1 cellular context compared by ENCODE assay signal in the genomic region with DNA sequence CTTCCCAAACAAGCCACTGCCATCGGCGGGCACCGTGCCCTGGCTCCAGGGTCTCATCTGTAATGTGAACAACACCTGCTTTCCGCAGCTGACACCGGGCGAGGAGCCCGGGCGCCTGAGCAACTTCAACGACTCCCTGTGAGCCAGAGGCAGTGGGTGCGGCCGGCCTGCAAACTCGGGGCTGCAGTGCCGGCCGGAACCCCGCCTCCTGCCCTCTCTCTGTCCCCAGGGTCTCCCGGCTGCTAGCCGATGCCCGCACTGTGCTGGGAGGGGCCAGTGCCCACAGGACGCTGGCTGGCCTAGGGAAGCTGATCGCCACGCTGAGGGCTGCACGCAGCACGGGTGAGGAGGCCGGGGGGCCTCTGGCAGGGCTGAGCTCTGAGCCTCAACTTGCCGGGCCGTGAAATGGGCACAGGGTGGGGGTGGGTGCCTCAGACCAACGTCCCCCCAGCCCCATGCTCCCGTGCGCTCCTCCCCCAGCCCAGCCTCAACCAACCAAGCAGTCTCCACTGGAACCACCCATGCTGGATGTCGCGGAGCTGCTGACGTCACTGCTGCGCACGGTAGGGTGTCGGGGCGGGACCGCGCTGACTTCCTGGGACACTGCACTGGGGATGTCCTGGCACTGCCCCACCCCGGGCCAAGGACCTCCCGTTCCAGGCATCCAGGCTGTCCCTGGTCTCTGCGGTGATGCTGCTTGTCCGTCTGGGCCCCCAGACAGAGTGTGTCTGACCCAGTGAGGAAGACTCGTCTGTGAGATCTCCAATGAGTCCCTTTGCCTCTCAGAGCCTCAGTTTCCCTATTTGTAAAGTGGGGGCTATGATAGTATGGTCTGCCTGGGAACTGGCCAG.
TF ChIP-seq lines count a peak whose summit lies in the region.

No MANE protein-coding gene starts in this region.

TF ChIP-seq in K562, 482 proteins besides CTCF, POLR2A, EP300 and RAD21 (continued from another document and continues in another):
- TF ChIP-seq, protein P1, sequence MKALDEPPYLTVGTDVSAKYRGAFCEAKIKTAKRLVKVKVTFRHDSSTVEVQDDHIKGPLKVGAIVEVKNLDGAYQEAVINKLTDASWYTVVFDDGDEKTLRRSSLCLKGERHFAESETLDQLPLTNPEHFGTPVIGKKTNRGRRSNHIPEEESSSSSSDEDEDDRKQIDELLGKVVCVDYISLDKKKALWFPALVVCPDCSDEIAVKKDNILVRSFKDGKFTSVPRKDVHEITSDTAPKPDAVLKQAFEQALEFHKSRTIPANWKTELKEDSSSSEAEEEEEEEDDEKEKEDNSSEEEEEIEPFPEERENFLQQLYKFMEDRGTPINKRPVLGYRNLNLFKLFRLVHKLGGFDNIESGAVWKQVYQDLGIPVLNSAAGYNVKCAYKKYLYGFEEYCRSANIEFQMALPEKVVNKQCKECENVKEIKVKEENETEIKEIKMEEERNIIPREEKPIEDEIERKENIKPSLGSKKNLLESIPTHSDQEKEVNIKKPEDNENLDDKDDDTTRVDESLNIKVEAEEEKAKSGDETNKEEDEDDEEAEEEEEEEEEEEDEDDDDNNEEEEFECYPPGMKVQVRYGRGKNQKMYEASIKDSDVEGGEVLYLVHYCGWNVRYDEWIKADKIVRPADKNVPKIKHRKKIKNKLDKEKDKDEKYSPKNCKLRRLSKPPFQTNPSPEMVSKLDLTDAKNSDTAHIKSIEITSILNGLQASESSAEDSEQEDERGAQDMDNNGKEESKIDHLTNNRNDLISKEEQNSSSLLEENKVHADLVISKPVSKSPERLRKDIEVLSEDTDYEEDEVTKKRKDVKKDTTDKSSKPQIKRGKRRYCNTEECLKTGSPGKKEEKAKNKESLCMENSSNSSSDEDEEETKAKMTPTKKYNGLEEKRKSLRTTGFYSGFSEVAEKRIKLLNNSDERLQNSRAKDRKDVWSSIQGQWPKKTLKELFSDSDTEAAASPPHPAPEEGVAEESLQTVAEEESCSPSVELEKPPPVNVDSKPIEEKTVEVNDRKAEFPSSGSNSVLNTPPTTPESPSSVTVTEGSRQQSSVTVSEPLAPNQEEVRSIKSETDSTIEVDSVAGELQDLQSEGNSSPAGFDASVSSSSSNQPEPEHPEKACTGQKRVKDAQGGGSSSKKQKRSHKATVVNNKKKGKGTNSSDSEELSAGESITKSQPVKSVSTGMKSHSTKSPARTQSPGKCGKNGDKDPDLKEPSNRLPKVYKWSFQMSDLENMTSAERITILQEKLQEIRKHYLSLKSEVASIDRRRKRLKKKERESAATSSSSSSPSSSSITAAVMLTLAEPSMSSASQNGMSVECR (CRISPR knock-in tag; IDR thresholded peaks at IDR 0.05) = peak; percentile 86; the same call in 1 of the 2 replicates
- TF ChIP-seq, protein P2, sequence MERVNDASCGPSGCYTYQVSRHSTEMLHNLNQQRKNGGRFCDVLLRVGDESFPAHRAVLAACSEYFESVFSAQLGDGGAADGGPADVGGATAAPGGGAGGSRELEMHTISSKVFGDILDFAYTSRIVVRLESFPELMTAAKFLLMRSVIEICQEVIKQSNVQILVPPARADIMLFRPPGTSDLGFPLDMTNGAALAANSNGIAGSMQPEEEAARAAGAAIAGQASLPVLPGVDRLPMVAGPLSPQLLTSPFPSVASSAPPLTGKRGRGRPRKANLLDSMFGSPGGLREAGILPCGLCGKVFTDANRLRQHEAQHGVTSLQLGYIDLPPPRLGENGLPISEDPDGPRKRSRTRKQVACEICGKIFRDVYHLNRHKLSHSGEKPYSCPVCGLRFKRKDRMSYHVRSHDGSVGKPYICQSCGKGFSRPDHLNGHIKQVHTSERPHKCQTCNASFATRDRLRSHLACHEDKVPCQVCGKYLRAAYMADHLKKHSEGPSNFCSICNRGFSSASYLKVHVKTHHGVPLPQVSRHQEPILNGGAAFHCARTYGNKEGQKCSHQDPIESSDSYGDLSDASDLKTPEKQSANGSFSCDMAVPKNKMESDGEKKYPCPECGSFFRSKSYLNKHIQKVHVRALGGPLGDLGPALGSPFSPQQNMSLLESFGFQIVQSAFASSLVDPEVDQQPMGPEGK (CRISPR knock-in tag; IDR thresholded peaks at IDR 0.05; ENCODE audit: borderline replicate concordance) = no peak
- TF ChIP-seq, protein P3, sequence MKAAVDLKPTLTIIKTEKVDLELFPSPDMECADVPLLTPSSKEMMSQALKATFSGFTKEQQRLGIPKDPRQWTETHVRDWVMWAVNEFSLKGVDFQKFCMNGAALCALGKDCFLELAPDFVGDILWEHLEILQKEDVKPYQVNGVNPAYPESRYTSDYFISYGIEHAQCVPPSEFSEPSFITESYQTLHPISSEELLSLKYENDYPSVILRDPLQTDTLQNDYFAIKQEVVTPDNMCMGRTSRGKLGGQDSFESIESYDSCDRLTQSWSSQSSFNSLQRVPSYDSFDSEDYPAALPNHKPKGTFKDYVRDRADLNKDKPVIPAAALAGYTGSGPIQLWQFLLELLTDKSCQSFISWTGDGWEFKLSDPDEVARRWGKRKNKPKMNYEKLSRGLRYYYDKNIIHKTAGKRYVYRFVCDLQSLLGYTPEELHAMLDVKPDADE (conservative IDR thresholded peaks at IDR 0.05; ENCODE audit: control insufficient read depth, low read depth, low read length) = peak; percentile 69; the same call in 1 of the 2 replicates
- no peak for TF ChIP-seq ZNF507 (tag; conservative IDR thresholded peaks at IDR 0.05)
- TF ChIP-seq ELF2 (CRISPR knock-in tag; IDR thresholded peaks at IDR 0.05) = 0 out of 2 replicates have a peak, but pooled peaks have one; percentile 12
- TF ChIP-seq PHF20 (IDR thresholded peaks at IDR 0.05; ENCODE audit: partially characterized antibody) = peak; percentile 84
- TF ChIP-seq, protein P4, sequence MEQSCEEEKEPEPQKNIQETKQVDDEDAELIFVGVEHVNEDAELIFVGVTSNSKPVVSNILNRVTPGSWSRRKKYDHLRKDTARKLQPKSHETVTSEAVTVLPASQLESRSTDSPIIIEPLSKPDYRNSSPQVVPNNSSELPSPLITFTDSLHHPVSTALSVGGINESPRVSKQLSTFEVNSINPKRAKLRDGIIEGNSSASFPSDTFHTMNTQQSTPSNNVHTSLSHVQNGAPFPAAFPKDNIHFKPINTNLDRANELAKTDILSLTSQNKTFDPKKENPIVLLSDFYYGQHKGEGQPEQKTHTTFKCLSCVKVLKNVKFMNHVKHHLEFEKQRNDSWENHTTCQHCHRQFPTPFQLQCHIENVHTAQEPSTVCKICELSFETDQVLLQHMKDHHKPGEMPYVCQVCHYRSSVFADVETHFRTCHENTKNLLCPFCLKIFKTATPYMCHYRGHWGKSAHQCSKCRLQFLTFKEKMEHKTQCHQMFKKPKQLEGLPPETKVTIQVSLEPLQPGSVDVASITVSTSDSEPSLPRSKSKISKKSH (CRISPR knock-in tag; IDR thresholded peaks at IDR 0.05) = no peak
- no peak for TF ChIP-seq ZNF197 (CRISPR knock-in tag; IDR thresholded peaks at IDR 0.05; ENCODE audit: low read depth)
- no peak for TF ChIP-seq KLF10 (CRISPR knock-in tag; IDR thresholded peaks at IDR 0.05)
- TF ChIP-seq, protein P5, sequence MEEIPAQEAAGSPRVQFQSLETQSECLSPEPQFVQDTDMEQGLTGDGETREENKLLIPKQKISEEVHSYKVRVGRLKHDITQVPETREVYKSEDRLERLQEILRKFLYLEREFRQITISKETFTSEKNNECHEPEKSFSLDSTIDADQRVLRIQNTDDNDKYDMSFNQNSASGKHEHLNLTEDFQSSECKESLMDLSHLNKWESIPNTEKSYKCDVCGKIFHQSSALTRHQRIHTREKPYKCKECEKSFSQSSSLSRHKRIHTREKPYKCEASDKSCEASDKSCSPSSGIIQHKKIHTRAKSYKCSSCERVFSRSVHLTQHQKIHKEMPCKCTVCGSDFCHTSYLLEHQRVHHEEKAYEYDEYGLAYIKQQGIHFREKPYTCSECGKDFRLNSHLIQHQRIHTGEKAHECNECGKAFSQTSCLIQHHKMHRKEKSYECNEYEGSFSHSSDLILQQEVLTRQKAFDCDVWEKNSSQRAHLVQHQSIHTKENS (CRISPR knock-in tag; IDR thresholded peaks at IDR 0.05) = no peak
- TF ChIP-seq, protein P6, sequence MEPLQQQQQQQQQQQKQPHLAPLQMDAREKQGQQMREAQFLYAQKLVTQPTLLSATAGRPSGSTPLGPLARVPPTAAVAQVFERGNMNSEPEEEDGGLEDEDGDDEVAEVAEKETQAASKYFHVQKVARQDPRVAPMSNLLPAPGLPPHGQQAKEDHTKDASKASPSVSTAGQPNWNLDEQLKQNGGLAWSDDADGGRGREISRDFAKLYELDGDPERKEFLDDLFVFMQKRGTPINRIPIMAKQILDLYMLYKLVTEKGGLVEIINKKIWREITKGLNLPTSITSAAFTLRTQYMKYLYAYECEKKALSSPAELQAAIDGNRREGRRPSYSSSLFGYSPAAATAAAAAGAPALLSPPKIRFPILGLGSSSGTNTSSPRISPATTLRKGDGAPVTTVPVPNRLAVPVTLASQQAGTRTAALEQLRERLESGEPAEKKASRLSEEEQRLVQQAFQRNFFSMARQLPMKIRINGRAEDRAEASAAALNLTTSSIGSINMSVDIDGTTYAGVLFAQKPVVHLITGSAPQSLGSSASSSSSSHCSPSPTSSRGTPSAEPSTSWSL (CRISPR knock-in tag; IDR thresholded peaks at IDR 0.05; ENCODE audit: borderline replicate concordance) = no peak
- no peak for TF ChIP-seq SAFB2 (IDR thresholded peaks at IDR 0.05; ENCODE audit: borderline replicate concordance, low read depth, low read length, severe bottlenecking)
- TF ChIP-seq MEIS2 (IDR thresholded peaks at IDR 0.05; ENCODE audit: partially characterized antibody) = no peak
- no peak for TF ChIP-seq KLF6 (CRISPR knock-in tag; IDR thresholded peaks at IDR 0.05; ENCODE audit: borderline replicate concordance)
- TF ChIP-seq BRCA1 (IDR thresholded peaks at IDR 0.05) = no peak
- TF ChIP-seq BRCA1 (CRISPR knock-in tag; IDR thresholded peaks at IDR 0.05) = no peak
- TF ChIP-seq, protein P7, sequence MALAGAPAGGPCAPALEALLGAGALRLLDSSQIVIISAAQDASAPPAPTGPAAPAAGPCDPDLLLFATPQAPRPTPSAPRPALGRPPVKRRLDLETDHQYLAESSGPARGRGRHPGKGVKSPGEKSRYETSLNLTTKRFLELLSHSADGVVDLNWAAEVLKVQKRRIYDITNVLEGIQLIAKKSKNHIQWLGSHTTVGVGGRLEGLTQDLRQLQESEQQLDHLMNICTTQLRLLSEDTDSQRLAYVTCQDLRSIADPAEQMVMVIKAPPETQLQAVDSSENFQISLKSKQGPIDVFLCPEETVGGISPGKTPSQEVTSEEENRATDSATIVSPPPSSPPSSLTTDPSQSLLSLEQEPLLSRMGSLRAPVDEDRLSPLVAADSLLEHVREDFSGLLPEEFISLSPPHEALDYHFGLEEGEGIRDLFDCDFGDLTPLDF (CRISPR knock-in tag; IDR thresholded peaks at IDR 0.05) = no peak
- TF ChIP-seq RUNX1 (IDR thresholded peaks at IDR 0.05; ENCODE audit: low read depth) = 0 out of 2 replicates have a peak, but pooled peaks have one; percentile 17
- TF ChIP-seq, protein P8, sequence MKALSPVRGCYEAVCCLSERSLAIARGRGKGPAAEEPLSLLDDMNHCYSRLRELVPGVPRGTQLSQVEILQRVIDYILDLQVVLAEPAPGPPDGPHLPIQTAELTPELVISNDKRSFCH (CRISPR knock-in tag; IDR thresholded peaks at IDR 0.05) = no peak
- TF ChIP-seq, protein P8 (tag; IDR thresholded peaks at IDR 0.05) = no peak
- TF ChIP-seq, protein P9, sequence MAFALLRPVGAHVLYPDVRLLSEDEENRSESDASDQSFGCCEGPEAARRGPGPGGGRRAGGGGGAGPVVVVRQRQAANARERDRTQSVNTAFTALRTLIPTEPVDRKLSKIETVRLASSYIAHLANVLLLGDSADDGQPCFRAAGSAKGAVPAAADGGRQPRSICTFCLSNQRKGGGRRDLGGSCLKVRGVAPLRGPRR (CRISPR knock-in tag; IDR thresholded peaks at IDR 0.05) = no peak
- no peak for TF ChIP-seq ZNF347 (CRISPR knock-in tag; IDR thresholded peaks at IDR 0.05; ENCODE audit: low read depth)
- TF ChIP-seq FOXK2 (conservative IDR thresholded peaks at IDR 0.05 in 1 of 2, IDR thresholded peaks at IDR 0.05 in 1 of 2; ENCODE audit: low read depth in 2 of 2) = peak; percentile 49 to 57; a peak in 3 of 4 replicates
- TF ChIP-seq MEF2A (IDR thresholded peaks at IDR 0.05; ENCODE audit: control insufficient read depth, low read depth, low read length) = no peak
- peak; percentile 75 for TF ChIP-seq SIN3B (IDR thresholded peaks at IDR 0.05; ENCODE audit: low read depth)
- TF ChIP-seq POLR2G (IDR thresholded peaks at IDR 0.05; ENCODE audit: low read depth, low read length) = peak; percentile 69
- peak; percentile 69 to 90 for TF ChIP-seq KDM1A (IDR thresholded peaks at IDR 0.05)
- no peak for TF ChIP-seq ZNF76 (CRISPR knock-in tag; IDR thresholded peaks at IDR 0.05; ENCODE audit: borderline replicate concordance)
- TF ChIP-seq BRD4 (IDR thresholded peaks at IDR 0.05) = no peak
